8 cellular contexts compared by ENCODE assay signal in genomic region chr2:199457147-199458016, GRCh38. TPM values are rescaled to one million over a fixed set of nuclear protein-coding genes. Genes with fewer than 3 reads are reported as not detected.
DNase-seq lines count a peak whose midpoint lies in the region; FAIRE-seq and TF ChIP-seq lines count a peak whose summit lies in the region.

TSS of gene SATB2 (minus strand) at chr2:199457939. CDS start at chr2:199456037, 1,902 bp downstream.

- H3K36me3 Mint-ChIP-seq in astrocyte (ENCODE audit: low read depth, unreplicated experiment) = no peaks in the 10 kb centered on the region

- DNase-seq in AG04450 (ENCODE audit: low read depth, low spot score) (no peak), GF-D8 (lab: John Stamatoyannopoulos, UW) (peak; percentile 17), NCI-H526 treated with DMSO at 0.1 percent for 48 hours (lab: John Stamatoyannopoulos, UW) (peak; percentile 57), astrocyte (ENCODE audit: low read depth) (peak; percentile 76), iris pigment epithelial cell (ENCODE audit: low read depth) (peak; percentile 58), hepatic stellate cell (ENCODE audit: low spot score) (no peak)
- peak; percentile 25 for DNase-seq in stimulated activated naive CD4-positive, alpha-beta T cell treated with Interleukin-2 at 50 U/mL for 16 hours (lab: John Stamatoyannopoulos, UW)
- no peak for DNase-seq in activated CD4-positive, CD25-positive, alpha-beta regulatory T cell (lab: John Stamatoyannopoulos, UW)

- H2AFZ ChIP-seq in astrocyte (ENCODE audit: low read depth, low read length) = peak within 1 kb of the TSS; percentile 95

- H3K4me2 ChIP-seq in astrocyte (ENCODE audit: low read length) = peak within 1 kb of the TSS; percentile 92

- no peaks in the 10 kb centered on the region for H3K36me3 ChIP-seq in astrocyte (ENCODE audit: insufficient read depth, low read length)

- peak within 1 kb of the TSS; percentile 57 for H3K27ac ChIP-seq in AG04450 (ENCODE audit: low read depth, low read length)
- H3K27ac ChIP-seq in astrocyte (ENCODE audit: low read depth, low read length) = peak within 1 kb of the TSS; percentile 86

- TF ChIP-seq CTCF in AG04450 (IDR thresholded peaks at IDR 0.05; ENCODE audit: low read depth, low read length) (no peak), astrocyte (IDR thresholded peaks at IDR 0.05; ENCODE audit: insufficient read depth, low read depth, low read length) (no peak)

- H3K9me3 Mint-ChIP-seq in astrocyte (ENCODE audit: unreplicated experiment) = no peaks in the 10 kb centered on the region

- peaks cover 14% of the 10 kb centered on the region for H3K27me3 Mint-ChIP-seq in astrocyte (ENCODE audit: low read depth, unreplicated experiment)

- H3K4me3 Mint-ChIP-seq in astrocyte (ENCODE audit: unreplicated experiment) = peak within 1 kb of the TSS; percentile 95

- POLR2A ChIA-PET in AG04450 (lab: Yijun Ruan, JAX) = interaction anchor here (1.4 kb wide), 1 partner anchor 14 kb away, joined by 3 read pairs; no protein-coding TSS in a partner anchor

- H3K4me3 ChIP-seq in AG04450 (ENCODE audit: low read depth, low read length) (peak within 1 kb of the TSS; percentile 90), astrocyte (ENCODE audit: insufficient read depth, low read depth, low read length) (peak within 1 kb of the TSS; percentile 78)

- H3K27me3 ChIP-seq in AG04450 (ENCODE audit: control insufficient read depth, insufficient read depth, low read length) (peaks cover 8% of the 10 kb centered on the region), astrocyte (ENCODE audit: insufficient read depth, low read length) (peaks cover 10% of the 10 kb centered on the region)

- peaks cover 18% of the 10 kb centered on the region for H4K20me1 ChIP-seq in astrocyte (ENCODE audit: insufficient read depth, low read length)

- H3K4me1 ChIP-seq in astrocyte (ENCODE audit: insufficient read depth, low read length) = peaks cover 12% of the 10 kb centered on the region

- H3K79me2 ChIP-seq in astrocyte (ENCODE audit: insufficient read depth, low read length) = peaks cover 59% of the 10 kb centered on the region

- H3K9ac ChIP-seq in astrocyte (ENCODE audit: low read length) = peak within 1 kb of the TSS; percentile 84

- FAIRE-seq in astrocyte (lab: Jason Lieb, UNC) = no peak

- CTCF ChIA-PET in AG04450 (lab: Charles Lee) = no interaction called here

- H3K4me1 Mint-ChIP-seq in astrocyte (ENCODE audit: low read depth, unreplicated experiment) = peaks cover 7% of the 10 kb centered on the region

- H3K9me3 ChIP-seq in AG04450 (ENCODE audit: control insufficient read depth, insufficient read depth, low read length) = peaks cover 6% of the 10 kb centered on the region; the same call in 1 of the 2 replicates
- H3K9me3 ChIP-seq in astrocyte (ENCODE audit: insufficient read depth, low read depth, low read length) = no peaks in the 10 kb centered on the region

- no peak within 1 kb of the TSS for H3K27ac Mint-ChIP-seq in astrocyte (ENCODE audit: unreplicated experiment)

RNA-seq across cellular contexts. Expression of gene SATB2, which starts in this region (rescaled TPM):
- 5.0 and 5.3 TPM in 2 replicates for polyA plus RNA-seq in AG04450 (2011; rRNA removed)
- 23.8 and 27.1 TPM in 2 replicates for polyA minus RNA-seq in AG04450 (2011; rRNA and poly(A)+ RNA removed)
- 11.6 and 12.3 TPM in 2 replicates for total RNA-seq in astrocyte

Comparison
In these comparisons a context has a peak if more than half of its experiments do, and no peak if none do; other contexts are left out.
1. DNase-seq: peak in GF-D8 (single experiment), NCI-H526 treated with DMSO at 0.1 percent for 48 hours (single experiment), astrocyte (single experiment), iris pigment epithelial cell (single experiment) and stimulated activated naive CD4-positive, alpha-beta T cell treated with Interleukin-2 at 50 U/mL for 16 hours (single experiment); none in AG04450 (single experiment), hepatic stellate cell (single experiment) and activated CD4-positive, CD25-positive, alpha-beta regulatory T cell (0 of 4).